Comparison of ENCODE assay signal across 8 cellular contexts in genomic region chr10:27504897-27505457, GRCh38. TPM values are rescaled to one million over a fixed set of nuclear protein-coding genes. Genes with fewer than 3 reads are reported as not detected.
DNase-seq lines count a peak whose midpoint lies in the region; ATAC-seq and TF ChIP-seq lines count a peak whose summit lies in the region.

No MANE protein-coding gene starts in this region.

- BruUV-seq in mammary epithelial cell (replicated peaks; lab: Mats Ljungman, UMichigan), result TSS peak; percentile 54

- H3K27me3 Mint-ChIP-seq in IgD-negative memory B cell, result no peaks in the 10 kb centered on the region

- no peaks in the 10 kb centered on the region for H3K27me3 ChIP-seq in mammary epithelial cell (ENCODE audit: insufficient read depth, low read length)
- no peaks in the 10 kb centered on the region for H3K27me3 ChIP-seq in lung (ENCODE audit: control insufficient read depth, insufficient read depth)
- no peaks in the 10 kb centered on the region for H3K27me3 ChIP-seq in uterus

- H3K4me3 ChIP-seq in mammary epithelial cell (replicated peaks in 1 of 3; ENCODE audit: insufficient read depth in 1 of 3, low read depth in 2 of 3, low read length in 3 of 3) (peak overlapping the region; percentile 70 to 96 (median 94)), lung (peak overlapping the region; percentile 85), uterus (peak overlapping the region; percentile 68 to 84)

- peaks cover 1% of the 10 kb centered on the region for H3K36me3 ChIP-seq in mammary epithelial cell (ENCODE audit: insufficient read depth, low read length)
- H3K36me3 ChIP-seq in lung (ENCODE audit: control insufficient read depth in 2 of 2, insufficient read depth in 2 of 2, low read length in 2 of 2), result no peaks in the 10 kb centered on the region
- H3K36me3 ChIP-seq in uterus, result no peaks in the 10 kb centered on the region

- H3K79me2 ChIP-seq in mammary epithelial cell (ENCODE audit: insufficient read depth, low read length), result peaks cover 59% of the 10 kb centered on the region

- CTCF ChIA-PET in mammary epithelial cell (lab: Charles Lee; ENCODE audit: low non-redundant PET), result no interaction called here

- H3K27ac ChIP-seq in mammary epithelial cell (ENCODE audit: insufficient read depth, low read depth, low read length), result peak overlapping the region; percentile 92
- H3K27ac ChIP-seq in lung (ENCODE audit: low read depth in 1 of 2, low read length in 1 of 2), result peak overlapping the region; percentile 91 to 97
- peak overlapping the region; percentile 86 to 90 for H3K27ac ChIP-seq in uterus

- peak overlapping the region; percentile 88 for H3K4me2 ChIP-seq in mammary epithelial cell (ENCODE audit: insufficient read depth, low read depth, low read length)

- peaks cover 7% of the 10 kb centered on the region for H3K36me3 Mint-ChIP-seq in IgD-negative memory B cell

- DNase-seq in ACHN, result peak; percentile 34
- peak; percentile 52 for DNase-seq in mammary epithelial cell
- DNase-seq in lung (ENCODE audit: low spot score), result no peak
- DNase-seq in uterus, result no peak
- DNase-seq in GM13976 (ENCODE audit: low spot score), result no peak

- in situ Hi-C loops in ACHN (cut with HindIII; ENCODE audit: low pct_ligation_motif_present, low pct_unique_long_range_greater_than_20kb, low sequenced_read_pairs) (no loop called here), mammary epithelial cell (cut with MboI; ENCODE audit: low sequenced_read_pairs in 2 of 2) (no loop called here), GM13976 (cut with MboI; ENCODE audit: low sequenced_read_pairs, unreplicated experiment) (no loop called here)

- H3K9me3 Mint-ChIP-seq in IgD-negative memory B cell, result no peaks in the 10 kb centered on the region

- H2AFZ ChIP-seq in mammary epithelial cell (ENCODE audit: low read depth, low read length), result peak overlapping the region; percentile 83

- under 1% methylated on average over 10 of the region's 11 CpGs for WGBS in mammary epithelial cell (ENCODE audit: low coverage, missing lambda C conversion rate)
- WGBS in lung, 2 donors, result 2 to 5% methylated on average over 11 of the region's 11 CpGs

- H4K20me1 ChIP-seq in mammary epithelial cell (ENCODE audit: insufficient read depth, low read length), result peaks cover 2% of the 10 kb centered on the region

- no peak for TF ChIP-seq POLR2A in uterus (IDR thresholded peaks at IDR 0.05)

- TF ChIP-seq CTCF in mammary epithelial cell (conservative IDR thresholded peaks at IDR 0.05 in 1 of 2, IDR thresholded peaks at IDR 0.05 in 1 of 2; ENCODE audit: extremely low read depth in 1 of 2, insufficient read depth in 1 of 2, low read depth in 1 of 2, low read length in 2 of 2), result no peak
- TF ChIP-seq CTCF in lung (IDR thresholded peaks at IDR 0.05; ENCODE audit: control extremely low read depth, extremely low read depth), result no peak
- no peak for TF ChIP-seq CTCF in uterus (IDR thresholded peaks at IDR 0.05)
- no peak for TF ChIP-seq CTCF in GM13976 (IDR thresholded peaks at IDR 0.05; ENCODE audit: borderline replicate concordance, control extremely low read depth, extremely low read depth, insufficient read depth, missing control alignments)

- intact Hi-C loops in mammary epithelial cell (cut with micrococcal nuclease) (loop anchor here (1.0 to 10.0 kb wide), 4 partner anchors 22 to 260 kb away; partner anchors contain the start of gene ACBD5), uterus (cut with DNase I; ENCODE audit: low total_unique reads) (no loop called here)

- dilution Hi-C loops in mammary epithelial cell (cut with HindIII; ENCODE audit: low sequenced_read_pairs), result no loop called here

- H3K4me1 ChIP-seq in mammary epithelial cell (ENCODE audit: insufficient read depth, low read length) (peaks cover 28% of the 10 kb centered on the region), lung (ENCODE audit: control insufficient read depth in 2 of 2, insufficient read depth in 2 of 2, low read length in 2 of 2) (peaks cover 5 to 7% of the 10 kb centered on the region in 2 donors), uterus (peaks cover 0 to 9% of the 10 kb centered on the region in 2 donors)

- H3K9ac ChIP-seq in mammary epithelial cell (ENCODE audit: insufficient read depth, low read length), result peak overlapping the region; percentile 97

- peak overlapping the region; percentile 93 to 100 (median 100) for H3K27ac Mint-ChIP-seq in IgD-negative memory B cell

- no peaks in the 10 kb centered on the region for H3K9me3 ChIP-seq in mammary epithelial cell (replicated peaks; ENCODE audit: insufficient read depth, low read length)
- H3K9me3 ChIP-seq in lung (ENCODE audit: control insufficient read depth in 2 of 2, insufficient read depth in 1 of 2, low read length in 1 of 2), result no peaks in the 10 kb centered on the region
- no peaks in the 10 kb centered on the region for H3K9me3 ChIP-seq in uterus

- H3K4me1 Mint-ChIP-seq in IgD-negative memory B cell, result peaks cover 32 to 40% (median 35%) of the 10 kb centered on the region in 3 donors

- ATAC-seq in lung (ENCODE audit: insufficient read depth, low FRiP score) (no peak), GM18498 (IDR thresholded peaks at IDR 0.05; ENCODE audit: unreplicated experiment) (no peak), HG02763 (IDR thresholded peaks at IDR 0.05; ENCODE audit: unreplicated experiment) (no peak)

- H3K4me3 Mint-ChIP-seq in IgD-negative memory B cell, result peak overlapping the region; percentile 93 to 100 (median 100)

RNA-seq across cellular contexts. Expression of gene RAB18, which starts 0.9 kb away (rescaled TPM):
- polyA plus RNA-seq in IgD-negative memory B cell, result 49.3 TPM
- 100 to 1,000 TPM in 1 of 2 donors, 10 to 100 TPM in 1; 75.3 to 164 TPM for total RNA-seq in mammary epithelial cell
- polyA plus RNA-seq in mammary epithelial cell, result 34.8 TPM
- polyA minus RNA-seq in mammary epithelial cell, result 41.3 TPM
- 10 to 100 TPM; 74.2 to 84.5 TPM for total RNA-seq in lung
- 10 to 100 TPM; 26.8 to 36.7 TPM for polyA plus RNA-seq in lung
- total RNA-seq in uterus, result 10 to 100 TPM; 20.6 to 94.4 (median 48.2) TPM

Comparison
In these comparisons a context has a peak if more than half of its experiments do, and no peak if none do; other contexts are left out.
1. DNase-seq: peak in ACHN (single experiment) and mammary epithelial cell (single experiment); none in lung (single experiment), uterus (0 of 2) and GM13976 (single experiment).
2. Peak in every context shown above with its lines, with median percentiles within 50 percentile points of each other: H3K27ac ChIP-seq and H3K4me3 ChIP-seq.